In genomic region chr12:22051114-22051698, GRCh38 we compare ENCODE assay signal across 19 cellular contexts. TPM values are rescaled to one million over a fixed set of nuclear protein-coding genes. Genes with fewer than 3 reads are reported as not detected.
A peak's percentile ranks its signal among the peaks of the same experiment; 100 is the strongest.
DNase-seq lines count a peak whose midpoint lies in the region; ATAC-seq and TF ChIP-seq lines count a peak whose summit lies in the region.
"Had no signal": no experiment of that assay in that cellular context is flagged by ENCODE, and none has a peak within 500 bp of the region (broad histone marks: within the 10 kb centered on the region; RNA-seq: fewer than 3 reads in every experiment).

No MANE protein-coding gene starts in this region.

- TF ChIP-seq CTCF in fibroblast of villous mesenchyme (IDR thresholded peaks at IDR 0.05; ENCODE audit: insufficient read depth, low read depth, low read length) (no peak), prostate gland (IDR thresholded peaks at IDR 0.05) (no peak)

- H3K36me3 ChIP-seq in prostate gland = no peaks in the 10 kb centered on the region

- no peak for TF ChIP-seq POLR2A in prostate gland (IDR thresholded peaks at IDR 0.05)

- H3K27me3 ChIP-seq in prostate gland (replicated peaks; ENCODE audit: insufficient read depth) = no peaks in the 10 kb centered on the region
- H3K27me3 ChIP-seq: BE2C had no signal

- H3K27ac Mint-ChIP-seq in activated naive CD4-positive, alpha-beta T cell treated with anti-CD3 and anti-CD28 coated beads, Interleukin-2, amount 50 U/mL, for 24 hours = peak overlapping the region; percentile 57
- H3K27ac Mint-ChIP-seq: IgD-negative memory B cell had no signal

- no peak overlapping the region for H3K27ac ChIP-seq in prostate gland
- H3K27ac ChIP-seq: 22Rv1 had no signal

- intact Hi-C loops in prostate gland (cut with DNase I) = no loop called here

- peaks cover 45% of the 10 kb centered on the region for H3K4me1 Mint-ChIP-seq in activated naive CD4-positive, alpha-beta T cell treated with anti-CD3 and anti-CD28 coated beads, Interleukin-2, amount 50 U/mL, for 24 hours

- H3K4me3 Mint-ChIP-seq in activated naive CD4-positive, alpha-beta T cell treated with anti-CD3 and anti-CD28 coated beads, Interleukin-2, amount 50 U/mL, for 24 hours = no peak overlapping the region

- H3K36me3 Mint-ChIP-seq in activated naive CD4-positive, alpha-beta T cell treated with anti-CD3 and anti-CD28 coated beads, Interleukin-2, amount 50 U/mL, for 24 hours = peaks cover 5% of the 10 kb centered on the region

- H3K9me3 ChIP-seq in prostate gland = no peaks in the 10 kb centered on the region
- H3K9me3 ChIP-seq: BE2C had no signal

- H3K4me3 ChIP-seq in fibroblast of villous mesenchyme (ENCODE audit: low read depth, low read length) = no peak overlapping the region
- H3K4me3 ChIP-seq in prostate gland = no peak overlapping the region

- H3K4me1 ChIP-seq in prostate gland (replicated peaks) = no peaks in the 10 kb centered on the region
- H3K4me1 ChIP-seq: BE2C had no signal

- H3K27me3 Mint-ChIP-seq in activated naive CD4-positive, alpha-beta T cell treated with anti-CD3 and anti-CD28 coated beads, Interleukin-2, amount 50 U/mL, for 24 hours = no peaks in the 10 kb centered on the region
- H3K27me3 Mint-ChIP-seq: CD4-positive, alpha-beta memory T cell; IgD-negative memory B cell had no signal

- no peak for ATAC-seq in HG02610 (IDR thresholded peaks at IDR 0.05; ENCODE audit: unreplicated experiment)

- H3K9me3 Mint-ChIP-seq in activated naive CD4-positive, alpha-beta T cell treated with anti-CD3 and anti-CD28 coated beads, Interleukin-2, amount 50 U/mL, for 24 hours = no peaks in the 10 kb centered on the region
- H3K9me3 Mint-ChIP-seq: CD4-positive, alpha-beta memory T cell; IgD-negative memory B cell had no signal

- no peak for DNase-seq in activated naive CD4-positive, alpha-beta T cell treated with Interleukin-2 at 50 U/mL for 16 hours
- DNase-seq in fibroblast of villous mesenchyme (ENCODE audit: low read depth) (peak; percentile 13), prostate gland (ENCODE audit: low spot score) (peak; percentile 21), OCI-M1 (lab: John Stamatoyannopoulos, UW) (no peak), NCI-H2227 (lab: John Stamatoyannopoulos, UW; ENCODE audit: unreplicated experiment) (no peak)
- no peak for DNase-seq in activated CD4-positive, alpha-beta T cell treated with anti-CD3 and anti-CD28 coated beads for 4 hours
- DNase-seq: BE2C; Calu3; CD4-positive, alpha-beta memory T cell; DMS53; NCI-H187 treated with DMSO at 0.1 percent for 48 hours; NCI-H446; NCI-H69; RPMI8226; SIG-M5 had no signal

RNA-seq across cellular contexts. Expression of gene CMAS, which starts 5.2 kb away (rescaled TPM):
- total RNA-seq in fibroblast of villous mesenchyme = 16.8 and 28.1 TPM in 2 replicates
- total RNA-seq in prostate gland = 10 to 100 TPM; 45.4 to 87.0 TPM

Comparison
In these comparisons a context has a peak if more than half of its experiments do, and no peak if none do; other contexts are left out.
1. DNase-seq: peak in fibroblast of villous mesenchyme (single experiment) and prostate gland (single experiment); none in activated naive CD4-positive, alpha-beta T cell treated with Interleukin-2 at 50 U/mL for 16 hours (single experiment), OCI-M1 (single experiment), NCI-H2227 (single experiment) and activated CD4-positive, alpha-beta T cell treated with anti-CD3 and anti-CD28 coated beads for 4 hours (0 of 2).